In the genomic region with DNA sequence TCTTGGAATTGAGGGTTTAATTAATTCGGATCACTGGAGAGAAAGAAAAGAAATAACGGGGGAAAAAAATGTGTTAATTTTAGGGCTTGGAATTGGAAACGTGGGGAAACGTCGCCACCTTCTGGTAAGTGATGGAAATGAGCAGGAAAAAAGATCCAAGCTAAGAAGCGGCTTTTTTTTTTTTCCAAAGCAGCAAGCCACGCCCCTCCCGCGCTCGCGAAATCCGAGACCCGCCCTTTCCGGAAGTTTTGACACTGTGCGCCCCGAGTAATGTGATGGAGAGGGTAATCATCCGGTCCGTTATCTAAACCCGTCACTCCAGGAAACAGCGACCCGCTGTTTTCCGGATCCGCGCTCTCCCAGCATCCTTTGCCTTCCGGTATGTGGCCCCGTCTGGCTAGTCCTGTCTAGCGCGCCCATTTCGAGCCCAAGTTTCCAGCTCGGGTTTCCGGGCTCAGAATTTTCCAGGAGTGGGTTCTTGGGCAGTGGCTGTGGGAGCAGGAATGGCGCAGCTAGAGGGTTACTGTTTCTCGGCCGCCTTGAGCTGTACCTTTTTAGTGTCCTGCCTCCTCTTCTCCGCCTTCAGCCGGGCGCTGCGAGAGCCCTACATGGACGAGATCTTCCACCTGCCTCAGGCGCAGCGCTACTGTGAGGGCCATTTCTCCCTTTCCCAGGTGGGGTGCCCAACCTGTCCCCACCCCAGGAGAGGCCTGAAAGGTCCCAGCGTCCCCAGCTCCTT, we compare ENCODE assay signal across 1 cellular context.
A peak's percentile ranks its signal among the peaks of the same experiment; 100 is the strongest.
TF ChIP-seq lines count a peak whose summit lies in the region.

A gene with protein sequence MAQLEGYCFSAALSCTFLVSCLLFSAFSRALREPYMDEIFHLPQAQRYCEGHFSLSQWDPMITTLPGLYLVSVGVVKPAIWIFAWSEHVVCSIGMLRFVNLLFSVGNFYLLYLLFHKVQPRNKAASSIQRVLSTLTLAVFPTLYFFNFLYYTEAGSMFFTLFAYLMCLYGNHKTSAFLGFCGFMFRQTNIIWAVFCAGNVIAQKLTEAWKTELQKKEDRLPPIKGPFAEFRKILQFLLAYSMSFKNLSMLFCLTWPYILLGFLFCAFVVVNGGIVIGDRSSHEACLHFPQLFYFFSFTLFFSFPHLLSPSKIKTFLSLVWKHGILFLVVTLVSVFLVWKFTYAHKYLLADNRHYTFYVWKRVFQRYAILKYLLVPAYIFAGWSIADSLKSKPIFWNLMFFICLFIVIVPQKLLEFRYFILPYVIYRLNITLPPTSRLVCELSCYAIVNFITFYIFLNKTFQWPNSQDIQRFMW (plus strand): TSS at position 384 of the 739 bp plus-strand sequence. CDS start 120 bp downstream, at position 504.

TF ChIP-seq in GM12878, 131 proteins besides CTCF, POLR2A, EP300 and RAD21 (continued from another document and continues in another):
- TF ChIP-seq, protein P1, sequence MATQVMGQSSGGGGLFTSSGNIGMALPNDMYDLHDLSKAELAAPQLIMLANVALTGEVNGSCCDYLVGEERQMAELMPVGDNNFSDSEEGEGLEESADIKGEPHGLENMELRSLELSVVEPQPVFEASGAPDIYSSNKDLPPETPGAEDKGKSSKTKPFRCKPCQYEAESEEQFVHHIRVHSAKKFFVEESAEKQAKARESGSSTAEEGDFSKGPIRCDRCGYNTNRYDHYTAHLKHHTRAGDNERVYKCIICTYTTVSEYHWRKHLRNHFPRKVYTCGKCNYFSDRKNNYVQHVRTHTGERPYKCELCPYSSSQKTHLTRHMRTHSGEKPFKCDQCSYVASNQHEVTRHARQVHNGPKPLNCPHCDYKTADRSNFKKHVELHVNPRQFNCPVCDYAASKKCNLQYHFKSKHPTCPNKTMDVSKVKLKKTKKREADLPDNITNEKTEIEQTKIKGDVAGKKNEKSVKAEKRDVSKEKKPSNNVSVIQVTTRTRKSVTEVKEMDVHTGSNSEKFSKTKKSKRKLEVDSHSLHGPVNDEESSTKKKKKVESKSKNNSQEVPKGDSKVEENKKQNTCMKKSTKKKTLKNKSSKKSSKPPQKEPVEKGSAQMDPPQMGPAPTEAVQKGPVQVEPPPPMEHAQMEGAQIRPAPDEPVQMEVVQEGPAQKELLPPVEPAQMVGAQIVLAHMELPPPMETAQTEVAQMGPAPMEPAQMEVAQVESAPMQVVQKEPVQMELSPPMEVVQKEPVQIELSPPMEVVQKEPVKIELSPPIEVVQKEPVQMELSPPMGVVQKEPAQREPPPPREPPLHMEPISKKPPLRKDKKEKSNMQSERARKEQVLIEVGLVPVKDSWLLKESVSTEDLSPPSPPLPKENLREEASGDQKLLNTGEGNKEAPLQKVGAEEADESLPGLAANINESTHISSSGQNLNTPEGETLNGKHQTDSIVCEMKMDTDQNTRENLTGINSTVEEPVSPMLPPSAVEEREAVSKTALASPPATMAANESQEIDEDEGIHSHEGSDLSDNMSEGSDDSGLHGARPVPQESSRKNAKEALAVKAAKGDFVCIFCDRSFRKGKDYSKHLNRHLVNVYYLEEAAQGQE (IDR thresholded peaks at IDR 0.05; ENCODE audit: low read depth, low read length): no peak
- TF ChIP-seq PML (IDR thresholded peaks at IDR 0.05; ENCODE audit: low read length) (peak; percentile 79; the same call in 1 of the 2 replicates), HDAC6 (IDR thresholded peaks at IDR 0.05; ENCODE audit: unreplicated experiment) (no peak), NR2C2 (IDR thresholded peaks at IDR 0.05; ENCODE audit: borderline replicate concordance, control insufficient read depth, insufficient read length, low read depth) (no peak), SIN3A (IDR thresholded peaks at IDR 0.05; ENCODE audit: low read depth, low read length) (peak; percentile 65; the same call in 1 of the 2 replicates), PAX5 (IDR thresholded peaks at IDR 0.05; ENCODE audit: borderline replicate concordance, low read depth, low read length) (no peak), RB1 (IDR thresholded peaks at IDR 0.05; ENCODE audit: borderline replicate concordance) (no peak), MYB (IDR thresholded peaks at IDR 0.05; ENCODE audit: borderline replicate concordance, low read depth, low read length) (no peak), STAT3 (IDR thresholded peaks at IDR 0.05; ENCODE audit: low read depth, low read length) (no peak), IKZF1 (conservative IDR thresholded peaks at IDR 0.05) (no peak), NKRF (conservative IDR thresholded peaks at IDR 0.05) (peak; percentile 63; the same call in 1 of the 2 replicates), RUNX3 (IDR thresholded peaks at IDR 0.05; ENCODE audit: low read length) (peak; percentile 70), TCF7 (IDR thresholded peaks at IDR 0.05; ENCODE audit: borderline replicate concordance) (0 out of 2 replicates have a peak, but pooled peaks have one; percentile 21), EZH2 (IDR thresholded peaks at IDR 0.05; ENCODE audit: borderline replicate concordance, control insufficient read depth, low read depth, low read length) (no peak), HSF1 (IDR thresholded peaks at IDR 0.05; ENCODE audit: low read depth, low read length) (peak; percentile 77; the same call in 1 of the 2 replicates), SMAD5 (IDR thresholded peaks at IDR 0.05; ENCODE audit: low read depth) (peak; percentile 45; the same call in 1 of the 2 replicates), YY1 (IDR thresholded peaks at IDR 0.05; ENCODE audit: low read depth, low read length) (peak; percentile 89), BHLHE40 (IDR thresholded peaks at IDR 0.05; ENCODE audit: borderline replicate concordance in 1 of 2, low read depth in 2 of 2, low read length in 1 of 2) (no peak), SPI1 (IDR thresholded peaks at IDR 0.05; ENCODE audit: borderline replicate concordance, insufficient read depth, low read depth, low read length) (no peak), ZNF24 (IDR thresholded peaks at IDR 0.05) (no peak), ELK1 (IDR thresholded peaks at IDR 0.05; ENCODE audit: low read depth, low read length) (peak; percentile 89), NFIC (IDR thresholded peaks at IDR 0.05; ENCODE audit: low read depth, low read length) (no peak), RBBP5 (conservative IDR thresholded peaks at IDR 0.05) (no peak), JUNB (IDR thresholded peaks at IDR 0.05) (no peak), ZNF207 (IDR thresholded peaks at IDR 0.05; ENCODE audit: borderline replicate concordance) (no peak), MTA2 (IDR thresholded peaks at IDR 0.05; ENCODE audit: low read depth) (no peak), MTA3 (IDR thresholded peaks at IDR 0.05; ENCODE audit: borderline replicate concordance, low read length) (peak; percentile 43; the same call in 1 of the 2 replicates), PAX8 (IDR thresholded peaks at IDR 0.05) (no peak), TAF1 (IDR thresholded peaks at IDR 0.05; ENCODE audit: borderline replicate concordance, low read depth, low read length) (peak; percentile 93), SKIL (IDR thresholded peaks at IDR 0.05; ENCODE audit: low read depth, poor library complexity, severe bottlenecking) (no peak), BACH1 (IDR thresholded peaks at IDR 0.05; ENCODE audit: borderline replicate concordance) (no peak), TCF12 (IDR thresholded peaks at IDR 0.05; ENCODE audit: low read depth, low read length) (0 out of 2 replicates have a peak, but pooled peaks have one; percentile 39), CHD4 (IDR thresholded peaks at IDR 0.05) (no peak), IRF4 (IDR thresholded peaks at IDR 0.05; ENCODE audit: low read depth, low read length) (peak; percentile 74; the same call in 1 of the 2 replicates), ASH2L (IDR thresholded peaks at IDR 0.05; ENCODE audit: borderline replicate concordance, low read depth) (no peak)
- TF ChIP-seq, protein P2, sequence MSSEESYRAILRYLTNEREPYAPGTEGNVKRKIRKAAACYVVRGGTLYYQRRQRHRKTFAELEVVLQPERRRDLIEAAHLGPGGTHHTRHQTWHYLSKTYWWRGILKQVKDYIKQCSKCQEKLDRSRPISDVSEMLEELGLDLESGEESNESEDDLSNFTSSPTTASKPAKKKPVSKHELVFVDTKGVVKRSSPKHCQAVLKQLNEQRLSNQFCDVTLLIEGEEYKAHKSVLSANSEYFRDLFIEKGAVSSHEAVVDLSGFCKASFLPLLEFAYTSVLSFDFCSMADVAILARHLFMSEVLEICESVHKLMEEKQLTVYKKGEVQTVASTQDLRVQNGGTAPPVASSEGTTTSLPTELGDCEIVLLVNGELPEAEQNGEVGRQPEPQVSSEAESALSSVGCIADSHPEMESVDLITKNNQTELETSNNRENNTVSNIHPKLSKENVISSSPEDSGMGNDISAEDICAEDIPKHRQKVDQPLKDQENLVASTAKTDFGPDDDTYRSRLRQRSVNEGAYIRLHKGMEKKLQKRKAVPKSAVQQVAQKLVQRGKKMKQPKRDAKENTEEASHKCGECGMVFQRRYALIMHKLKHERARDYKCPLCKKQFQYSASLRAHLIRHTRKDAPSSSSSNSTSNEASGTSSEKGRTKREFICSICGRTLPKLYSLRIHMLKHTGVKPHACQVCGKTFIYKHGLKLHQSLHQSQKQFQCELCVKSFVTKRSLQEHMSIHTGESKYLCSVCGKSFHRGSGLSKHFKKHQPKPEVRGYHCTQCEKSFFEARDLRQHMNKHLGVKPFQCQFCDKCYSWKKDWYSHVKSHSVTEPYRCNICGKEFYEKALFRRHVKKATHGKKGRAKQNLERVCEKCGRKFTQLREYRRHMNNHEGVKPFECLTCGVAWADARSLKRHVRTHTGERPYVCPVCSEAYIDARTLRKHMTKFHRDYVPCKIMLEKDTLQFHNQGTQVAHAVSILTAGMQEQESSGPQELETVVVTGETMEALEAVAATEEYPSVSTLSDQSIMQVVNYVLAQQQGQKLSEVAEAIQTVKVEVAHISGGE (CRISPR knock-in tag; IDR thresholded peaks at IDR 0.05): peak; percentile 85
- TF ChIP-seq, protein P3, sequence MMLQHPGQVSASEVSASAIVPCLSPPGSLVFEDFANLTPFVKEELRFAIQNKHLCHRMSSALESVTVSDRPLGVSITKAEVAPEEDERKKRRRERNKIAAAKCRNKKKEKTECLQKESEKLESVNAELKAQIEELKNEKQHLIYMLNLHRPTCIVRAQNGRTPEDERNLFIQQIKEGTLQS (IDR thresholded peaks at IDR 0.05; ENCODE audit: borderline replicate concordance, extremely low read depth, low read depth, low read length): no peak
- TF ChIP-seq, protein P4, sequence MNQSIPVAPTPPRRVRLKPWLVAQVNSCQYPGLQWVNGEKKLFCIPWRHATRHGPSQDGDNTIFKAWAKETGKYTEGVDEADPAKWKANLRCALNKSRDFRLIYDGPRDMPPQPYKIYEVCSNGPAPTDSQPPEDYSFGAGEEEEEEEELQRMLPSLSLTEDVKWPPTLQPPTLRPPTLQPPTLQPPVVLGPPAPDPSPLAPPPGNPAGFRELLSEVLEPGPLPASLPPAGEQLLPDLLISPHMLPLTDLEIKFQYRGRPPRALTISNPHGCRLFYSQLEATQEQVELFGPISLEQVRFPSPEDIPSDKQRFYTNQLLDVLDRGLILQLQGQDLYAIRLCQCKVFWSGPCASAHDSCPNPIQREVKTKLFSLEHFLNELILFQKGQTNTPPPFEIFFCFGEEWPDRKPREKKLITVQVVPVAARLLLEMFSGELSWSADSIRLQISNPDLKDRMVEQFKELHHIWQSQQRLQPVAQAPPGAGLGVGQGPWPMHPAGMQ (IDR thresholded peaks at IDR 0.05; ENCODE audit: borderline replicate concordance): no peak
